In genomic region chr6:25312703-25313102, GRCh38 we compare ENCODE assay signal across 10 cellular contexts.
DNase-seq lines count a peak whose midpoint lies in the region; ATAC-seq and TF ChIP-seq lines count a peak whose summit lies in the region.
"Had no signal": no experiment of that assay in that cellular context is flagged by ENCODE, and none has a peak within 500 bp of the region (broad histone marks: within the 10 kb centered on the region; RNA-seq: fewer than 3 reads in every experiment).

No MANE protein-coding gene starts in this region.

- H3K4me1 Mint-ChIP-seq in stimulated activated naive CD8-positive, alpha-beta T cell treated with anti-CD3 and anti-CD28 coated beads, Interleukin-15, amount 100 ng/mL, for 72 hours: peaks cover 37% of the 10 kb centered on the region

- no peak overlapping the region for H3K4me3 ChIP-seq in astrocyte of the cerebellum (ENCODE audit: low read depth, low read length)
- H3K4me3 ChIP-seq: pancreas, upper lobe of right lung had no signal

- H3K27me3 Mint-ChIP-seq in stimulated activated naive CD8-positive, alpha-beta T cell treated with anti-CD3 and anti-CD28 coated beads, Interleukin-15, amount 100 ng/mL, for 72 hours: no peaks in the 10 kb centered on the region

- no peak overlapping the region for H3K27ac Mint-ChIP-seq in stimulated activated naive CD8-positive, alpha-beta T cell treated with anti-CD3 and anti-CD28 coated beads, Interleukin-15, amount 100 ng/mL, for 72 hours

- ATAC-seq in stimulated activated naive CD8-positive, alpha-beta T cell treated with anti-CD3 and anti-CD28 coated beads, Interleukin-15, Interleukin-2, amounts not matched to agents 100 U/mL and 50 U/mL, for 24 hours: peak; percentile 23
- no peak for ATAC-seq in stimulated activated naive CD8-positive, alpha-beta T cell treated with anti-CD3 and anti-CD28 coated beads, Interleukin-15, amount 100 ng/mL, for 72 hours
- ATAC-seq: upper lobe of right lung had no signal

- peak; percentile 16 for TF ChIP-seq CTCF in astrocyte of the cerebellum (IDR thresholded peaks at IDR 0.05; ENCODE audit: low read depth, low read length, missing control alignments)

- no peak for DNase-seq in stimulated activated naive CD8-positive, alpha-beta T cell treated with anti-CD3 and anti-CD28 coated beads, Interleukin-15, Interleukin-2, amounts not matched to agents 100 U/mL and 50 U/mL, for 24 hours
- no peak for DNase-seq in stimulated activated naive CD8-positive, alpha-beta T cell treated with anti-CD3 and anti-CD28 coated beads, Interleukin-15, amount 100 ng/mL, for 72 hours
- DNase-seq in astrocyte of the cerebellum (ENCODE audit: low read depth) (no peak), iris pigment epithelial cell (ENCODE audit: low read depth) (peak; percentile 25), NCI-H526 (lab: John Stamatoyannopoulos, UW) (no peak), T1000 (lab: John Stamatoyannopoulos, UW) (no peak), cerebellar cortex (ENCODE audit: low spot score) (no peak), NCI-H1092 (lab: John Stamatoyannopoulos, UW) (no peak)
- DNase-seq: pancreas, upper lobe of right lung had no signal

- in situ Hi-C loops in astrocyte of the cerebellum (cut with HindIII; ENCODE audit: low sequenced_read_pairs): no loop called here

- H3K4me3 Mint-ChIP-seq in stimulated activated naive CD8-positive, alpha-beta T cell treated with anti-CD3 and anti-CD28 coated beads, Interleukin-15, amount 100 ng/mL, for 72 hours: no peak overlapping the region

- H3K9me3 Mint-ChIP-seq in stimulated activated naive CD8-positive, alpha-beta T cell treated with anti-CD3 and anti-CD28 coated beads, Interleukin-15, amount 100 ng/mL, for 72 hours: no peaks in the 10 kb centered on the region
